In genomic region chrX:27599928-27600327, GRCh38 we compare ENCODE assay signal across 15 cellular contexts. TPM values are rescaled to one million over a fixed set of nuclear protein-coding genes. Genes with fewer than 3 reads are reported as not detected.
A peak's percentile ranks its signal among the peaks of the same experiment; 100 is the strongest.
DNase-seq lines count a peak whose midpoint lies in the region; ATAC-seq, FAIRE-seq and TF ChIP-seq lines count a peak whose summit lies in the region.
"Had no signal": no experiment of that assay in that cellular context is flagged by ENCODE, and none has a peak within 500 bp of the region (broad histone marks: within the 10 kb centered on the region; RNA-seq: fewer than 3 reads in every experiment).

No MANE protein-coding gene starts in this region.

- H3K27me3 ChIP-seq in DND-41 (ENCODE audit: insufficient read depth, low read length, poor library complexity) (no peaks in the 10 kb centered on the region), endocrine pancreas (ENCODE audit: control insufficient read depth, insufficient read depth, low read length) (no peaks in the 10 kb centered on the region), HepG2 (ENCODE audit: control insufficient read depth in 1 of 2, insufficient read depth in 2 of 2, low read length in 2 of 2) (no peaks in the 10 kb centered on the region), ascending aorta (no peaks in the 10 kb centered on the region)

- intact Hi-C loops in HepG2 (cut with micrococcal nuclease; ENCODE audit: unreplicated experiment) (no loop called here), OCI-LY7 (cut with micrococcal nuclease; ENCODE audit: unreplicated experiment) (no loop called here), ascending aorta (cut with DNase I) (no loop called here)

- ATAC-seq in DND-41 (ENCODE audit: insufficient read depth, low read depth) (no peak), HepG2 (no peak), GM21528 (IDR thresholded peaks at IDR 0.05; ENCODE audit: low FRiP score, unreplicated experiment) (no peak)
- ATAC-seq: lower lobe of right lung had no signal

- BruUV-seq in HepG2 (replicated peaks; lab: Mats Ljungman, UMichigan) (no TSS peak), OCI-LY7 (replicated peaks; lab: Mats Ljungman, UMichigan) (no TSS peak)

- WGBS in HepG2 (ENCODE audit: low lambda C conversion rate): 26% methylated on average over 4 of the region's 4 CpGs

- no peak for TF ChIP-seq POLR2A in HepG2 (IDR thresholded peaks at IDR 0.05; ENCODE audit: insufficient read depth in 1 of 2, low read depth in 2 of 2, low read length in 2 of 2)

- FAIRE-seq in HepG2 (lab: Jason Lieb, UNC): peak; percentile 53

- no peaks in the 10 kb centered on the region for H3K79me2 ChIP-seq in DND-41 (ENCODE audit: insufficient read depth, low read length)
- no peaks in the 10 kb centered on the region for H3K79me2 ChIP-seq in HepG2 (ENCODE audit: insufficient read depth, low read length)
- no peaks in the 10 kb centered on the region for H3K79me2 ChIP-seq in OCI-LY7 (ENCODE audit: insufficient read depth, low read depth, low read length)

- CTCF ChIA-PET in HepG2 (lab: Yijun Ruan, JAX; ENCODE audit: low intra/inter-chr PET ratio, low total read pairs): no interaction called here
- CTCF ChIA-PET in OCI-LY7 (lab: Charles Lee; ENCODE audit: unreplicated experiment): no interaction called here

- H3K9me3 ChIP-seq in DND-41 (ENCODE audit: insufficient read depth, low read length, severe bottlenecking) (no peaks in the 10 kb centered on the region), endocrine pancreas (ENCODE audit: control insufficient read depth, low read length) (no peaks in the 10 kb centered on the region), HepG2 (ENCODE audit: low read length) (no peaks in the 10 kb centered on the region), OCI-LY7 (ENCODE audit: low read length) (no peaks in the 10 kb centered on the region), ascending aorta (no peaks in the 10 kb centered on the region)
- H3K9me3 ChIP-seq: BLaER1 treated with 17β-estradiol and CSF1 and Interleukin-3, amounts not matched to agents 10 nM and 100 nM; lower lobe of right lung had no signal

- H3K9ac ChIP-seq in DND-41 (ENCODE audit: low read depth, low read length) (no peak overlapping the region), endocrine pancreas (ENCODE audit: control insufficient read depth, insufficient read depth, low read length) (no peak overlapping the region), HepG2 (ENCODE audit: insufficient read depth, low read depth, low read length) (no peak overlapping the region)
- H3K9ac ChIP-seq: BLaER1 treated with 17β-estradiol and CSF1 and Interleukin-3, amounts not matched to agents 10 nM and 100 nM had no signal

- in situ Hi-C loops in HepG2 (cut with HindIII; ENCODE audit: extremely low pct_ligation_motif_present, low pct_unique_long_range_greater_than_20kb): no loop called here

- H2AFZ ChIP-seq in DND-41 (ENCODE audit: low read depth, low read length) (no peak overlapping the region), HepG2 (ENCODE audit: low read length) (no peak overlapping the region), OCI-LY7 (ENCODE audit: low read length) (no peak overlapping the region)

- TF ChIP-seq EP300 in HepG2 (IDR thresholded peaks at IDR 0.05; ENCODE audit: low read depth in 2 of 2, low read length in 2 of 2) (no peak), HepG2 (CRISPR knock-in tag; IDR thresholded peaks at IDR 0.05; ENCODE audit: borderline replicate concordance) (no peak)

- H4K20me1 ChIP-seq in DND-41 (ENCODE audit: insufficient read depth, low read length) (no peaks in the 10 kb centered on the region), HepG2 (ENCODE audit: insufficient read depth, low read length) (no peaks in the 10 kb centered on the region), OCI-LY7 (ENCODE audit: insufficient read depth, low read length) (no peaks in the 10 kb centered on the region)

- H3K4me3 ChIP-seq in DND-41 (ENCODE audit: low read depth in 1 of 2, low read length in 2 of 2) (no peak overlapping the region), endocrine pancreas (ENCODE audit: control insufficient read depth, insufficient read depth, low read length) (peak overlapping the region; percentile 29), HepG2 (replicated peaks in 1 of 3; ENCODE audit: insufficient read depth in 1 of 3, low read depth in 2 of 3, low read length in 3 of 3) (no peak overlapping the region), OCI-LY7 (ENCODE audit: low read depth, low read length, poor library complexity, severe bottlenecking) (no peak overlapping the region), ascending aorta (no peak overlapping the region)
- H3K4me3 ChIP-seq: BLaER1 treated with 17β-estradiol and CSF1 and Interleukin-3, amounts not matched to agents 10 nM and 100 nM; lower lobe of right lung had no signal

- peak; percentile 11 for TF ChIP-seq CTCF in DND-41 (IDR thresholded peaks at IDR 0.05; ENCODE audit: borderline replicate concordance, extremely low read depth, low read length, poor library complexity, severe bottlenecking)
- no peak for TF ChIP-seq CTCF in HepG2 (CRISPR knock-in tag; IDR thresholded peaks at IDR 0.05)
- TF ChIP-seq CTCF in OCI-LY7 (conservative IDR thresholded peaks at IDR 0.05; ENCODE audit: low read length): no peak
- no peak for TF ChIP-seq CTCF in ascending aorta (IDR thresholded peaks at IDR 0.05)

- DNase-seq in DND-41 (no peak), OCI-M1 (lab: John Stamatoyannopoulos, UW) (peak; percentile 63), HepG2 (ENCODE audit: low spot score) (peak; percentile 0), OCI-LY7 (ENCODE audit: low spot score) (no peak), GF-D8 (lab: John Stamatoyannopoulos, UW) (no peak), ascending aorta (ENCODE audit: low spot score in 2 of 2) (no peak)
- DNase-seq: activated CD4-positive, alpha-beta T cell treated with anti-CD3 and anti-CD28 coated beads, Interleukin-2, amount 50 U/mL, for 4 hours; effector CD8-positive, alpha-beta T cell; hippocampal formation; lower lobe of right lung; NCI-H2227 treated with DMSO at 0.1 percent for 48 hours had no signal

- H3K9me2 ChIP-seq in OCI-LY7 (ENCODE audit: insufficient read depth, low read length): no peaks in the 10 kb centered on the region

- no peaks in the 10 kb centered on the region for H3K36me3 ChIP-seq in DND-41 (ENCODE audit: insufficient read depth, low read length)
- no peaks in the 10 kb centered on the region for H3K36me3 ChIP-seq in endocrine pancreas (ENCODE audit: control insufficient read depth, insufficient read depth, low read length)
- H3K36me3 ChIP-seq in HepG2 (replicated peaks in 1 of 2; ENCODE audit: control insufficient read depth in 1 of 2, insufficient read depth in 2 of 2, low read length in 2 of 2): no peaks in the 10 kb centered on the region
- H3K36me3 ChIP-seq in OCI-LY7 (ENCODE audit: insufficient read depth, low read length): no peaks in the 10 kb centered on the region
- no peaks in the 10 kb centered on the region for H3K36me3 ChIP-seq in ascending aorta
- H3K36me3 ChIP-seq: BLaER1 treated with 17β-estradiol and CSF1 and Interleukin-3, amounts not matched to agents 10 nM and 100 nM; lower lobe of right lung had no signal

- H3K4me2 ChIP-seq in DND-41 (ENCODE audit: insufficient read depth, low read length) (no peak overlapping the region), HepG2 (ENCODE audit: low read depth, low read length) (no peak overlapping the region), OCI-LY7 (ENCODE audit: low read length) (no peak overlapping the region)
- H3K4me2 ChIP-seq: BLaER1 treated with 17β-estradiol and CSF1 and Interleukin-3, amounts not matched to agents 10 nM and 100 nM had no signal

- POLR2A ChIA-PET in HepG2 (lab: Yijun Ruan, JAX): no interaction called here
- POLR2A ChIA-PET in OCI-LY7 (lab: Charles Lee): no interaction called here

- no peak overlapping the region for H3K27ac ChIP-seq in DND-41 (ENCODE audit: low read length)
- no peak overlapping the region for H3K27ac ChIP-seq in HepG2 (ENCODE audit: extremely low read length, insufficient read depth, low read length)
- H3K27ac ChIP-seq in OCI-LY7 (ENCODE audit: low read depth, low read length, poor library complexity, severe bottlenecking): no peak overlapping the region
- H3K27ac ChIP-seq in ascending aorta: no peak overlapping the region
- H3K27ac ChIP-seq: BLaER1 treated with 17β-estradiol and CSF1 and Interleukin-3, amounts not matched to agents 10 nM and 100 nM; lower lobe of right lung had no signal

- TF ChIP-seq RAD21 in HepG2 (CRISPR knock-in tag; IDR thresholded peaks at IDR 0.05): no peak

- H3K4me1 ChIP-seq in DND-41 (ENCODE audit: insufficient read depth, low read length): no peaks in the 10 kb centered on the region
- H3K4me1 ChIP-seq in endocrine pancreas (ENCODE audit: control insufficient read depth, insufficient read depth, low read length): peaks cover 8% of the 10 kb centered on the region
- no peaks in the 10 kb centered on the region for H3K4me1 ChIP-seq in HepG2 (ENCODE audit: insufficient read depth, low read length)
- H3K4me1 ChIP-seq in OCI-LY7 (ENCODE audit: insufficient read depth, low read length, poor library complexity, severe bottlenecking): no peaks in the 10 kb centered on the region
- no peaks in the 10 kb centered on the region for H3K4me1 ChIP-seq in ascending aorta
- H3K4me1 ChIP-seq: BLaER1 treated with 17β-estradiol and CSF1 and Interleukin-3, amounts not matched to agents 10 nM and 100 nM; lower lobe of right lung had no signal

RNA-seq across cellular contexts. Expression of gene DCAF8L2, which starts 9.8 kb away (rescaled TPM):
- total RNA-seq in HepG2 (2016; rRNA removed; fragmentation: Illumina TruSeq; extraction: Trizol): not detected in 2 replicates
- not detected in 2 replicates for total RNA-seq in HepG2 (2016; cell fraction: cytosol; rRNA removed; fragmentation: Illumina TruSeq; extraction: Trizol; ENCODE audit: low read depth)
- total RNA-seq in HepG2 (2016; cell fraction: insoluble cytoplasmic fraction; rRNA removed; fragmentation: Illumina TruSeq; extraction: Trizol): not detected in 2 replicates
- total RNA-seq in HepG2 (2016; cell fraction: membrane; rRNA removed; fragmentation: Illumina TruSeq; extraction: Trizol): not detected in 2 replicates
- total RNA-seq in HepG2 (2016; cell fraction: nucleus; rRNA removed; fragmentation: Illumina TruSeq; extraction: Trizol): not detected in 2 replicates
- not detected in 2 replicates for polyA plus RNA-seq in HepG2 (2011; rRNA removed)
- polyA plus RNA-seq in HepG2 (2011; cell fraction: cytosol; rRNA removed): not detected in 2 replicates
- not detected in 2 replicates for polyA plus RNA-seq in HepG2 (2011; cell fraction: nucleus; rRNA removed)
- polyA plus RNA-seq in HepG2 (2012): not detected in 2 replicates
- not detected in 2 replicates for polyA plus RNA-seq in HepG2 (2016; cell fraction: cytosol; fragmentation: Illumina TruSeq; extraction: Trizol; ENCODE audit: low read depth)
- not detected in 2 replicates for polyA plus RNA-seq in HepG2 (2016; cell fraction: insoluble cytoplasmic fraction; fragmentation: Illumina TruSeq; extraction: Trizol; ENCODE audit: low read depth)
- not detected in 2 replicates for polyA plus RNA-seq in HepG2 (2016; cell fraction: membrane; fragmentation: Illumina TruSeq; extraction: Trizol; ENCODE audit: low read depth)
- polyA plus RNA-seq in HepG2 (2016; cell fraction: nucleus; fragmentation: Illumina TruSeq; extraction: Trizol; ENCODE audit: insufficient read depth, low read depth): not detected in 2 replicates
- not detected in 2 replicates for polyA minus RNA-seq in HepG2 (2011; rRNA and poly(A)+ RNA removed; ENCODE audit: low replicate concordance)
- polyA minus RNA-seq in HepG2 (2011; cell fraction: cytosol; rRNA and poly(A)+ RNA removed): not detected in 2 replicates
- not detected in 2 replicates for polyA minus RNA-seq in HepG2 (2011; cell fraction: nucleus; rRNA and poly(A)+ RNA removed)
- total RNA-seq in OCI-LY7 (2014; rRNA removed; shearing (Covaris generic)): not detected in 2 replicates
- total RNA-seq in OCI-LY7 (2022): not detected in 2 replicates
- total RNA-seq in ascending aorta: not detected
- total RNA-seq: lower lobe of right lung, skeletal muscle tissue had no signal

Comparison
In these comparisons a context has a peak if more than half of its experiments do, and no peak if none do; other contexts are left out.
1. DNase-seq: peak in OCI-M1 (single experiment) and HepG2 (single experiment); none in DND-41 (single experiment), OCI-LY7 (single experiment), GF-D8 (single experiment) and ascending aorta (0 of 2).